17 cellular contexts compared by ENCODE assay signal in the genomic region with DNA sequence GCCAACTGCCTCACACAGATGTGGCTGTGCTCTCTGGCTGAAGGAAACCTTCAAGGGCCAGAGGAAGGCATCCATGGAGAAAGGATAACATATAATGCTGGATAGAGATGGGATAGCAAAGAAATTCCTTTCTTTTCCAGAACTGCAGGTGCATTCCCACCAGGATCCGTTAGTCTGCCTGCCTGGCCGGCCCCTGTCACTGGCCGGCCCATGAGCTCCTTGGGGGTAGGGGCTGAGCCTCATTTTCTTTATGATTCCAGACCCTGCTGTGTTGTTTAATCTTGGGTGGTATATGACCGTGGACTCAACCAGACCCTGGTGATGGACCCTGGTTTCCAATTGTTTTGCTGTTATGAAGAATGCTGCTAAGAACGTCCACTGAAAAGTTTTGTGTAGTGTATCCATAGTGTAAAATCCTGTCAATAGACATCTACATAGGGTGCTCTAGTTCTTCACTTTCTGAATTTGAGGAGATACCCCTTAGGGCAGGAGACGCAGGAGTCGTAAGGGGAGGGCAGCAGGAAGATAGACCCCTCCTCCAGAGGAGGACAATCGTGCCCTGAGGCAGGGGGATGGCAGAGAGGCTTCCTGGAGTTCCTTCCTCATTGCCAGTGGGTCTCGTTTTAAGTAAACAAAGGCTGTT.
A peak's percentile ranks its signal among the peaks of the same experiment; 100 is the strongest.
DNase-seq lines count a peak whose midpoint lies in the region; ATAC-seq, FAIRE-seq and TF ChIP-seq lines count a peak whose summit lies in the region.
"Had no signal": no experiment of that assay in that cellular context is flagged by ENCODE, and none has a peak within 500 bp of the region (broad histone marks: within the 10 kb centered on the region; RNA-seq: fewer than 3 reads in every experiment).

No MANE protein-coding gene starts in this region.

- H3K4me3 Mint-ChIP-seq in astrocyte (ENCODE audit: unreplicated experiment) (no peak overlapping the region), mesothelial cell of epicardium (no peak overlapping the region)
- H3K4me3 Mint-ChIP-seq: activated naive CD4-positive, alpha-beta T cell treated with anti-CD3 and anti-CD28 coated beads, Interleukin-2, amount 10 ng/mL, durations not matched to agents 7 days and 5 days; CD4-positive, CD25-positive, alpha-beta regulatory T cell; T-helper 17 cell had no signal

- peak overlapping the region; percentile 94 for H2AFZ ChIP-seq in astrocyte (ENCODE audit: low read depth, low read length)

- H3K9ac ChIP-seq in astrocyte (ENCODE audit: low read length) = no peak overlapping the region

- H3K27me3 ChIP-seq in heart right ventricle = peaks cover 0 to 2% (median 0%) of the 10 kb centered on the region in 7 donors
- H3K27me3 ChIP-seq in astrocyte (ENCODE audit: insufficient read depth, low read length) = peaks cover 15% of the 10 kb centered on the region
- no peaks in the 10 kb centered on the region for H3K27me3 ChIP-seq in tibial artery
- H3K27me3 ChIP-seq in tibial nerve = no peaks in the 10 kb centered on the region
- H3K27me3 ChIP-seq: body of pancreas had no signal

- no peaks in the 10 kb centered on the region for H3K36me3 Mint-ChIP-seq in astrocyte (ENCODE audit: low read depth, unreplicated experiment)
- no peaks in the 10 kb centered on the region for H3K36me3 Mint-ChIP-seq in mesothelial cell of epicardium
- H3K36me3 Mint-ChIP-seq: activated naive CD4-positive, alpha-beta T cell treated with anti-CD3 and anti-CD28 coated beads, Interleukin-2, amount 10 ng/mL, durations not matched to agents 7 days and 5 days; CD4-positive, CD25-positive, alpha-beta regulatory T cell had no signal

- no peaks in the 10 kb centered on the region for H4K20me1 ChIP-seq in astrocyte (ENCODE audit: insufficient read depth, low read length)

- peaks cover 11% of the 10 kb centered on the region for H3K9me3 Mint-ChIP-seq in astrocyte (ENCODE audit: unreplicated experiment)
- H3K9me3 Mint-ChIP-seq in mesothelial cell of epicardium = peaks cover 8% of the 10 kb centered on the region
- H3K9me3 Mint-ChIP-seq: dendritic cell treated with granulocyte-macrophage colony-stimulating factor and Interleukin-4, amounts not matched to agents 40 ng/mL and 50 ng/mL, for 4 days had no signal

- WGBS in heart right ventricle, 2 donors = 57 to 68% methylated on average over 9 of the region's 9 CpGs
- 49 to 62% methylated on average over 9 of the region's 9 CpGs for WGBS in tibial nerve, 2 donors

- no peak for FAIRE-seq in astrocyte (lab: Jason Lieb, UNC)
- FAIRE-seq: A204.1, urothelium cell line had no signal

- intact Hi-C loops in heart right ventricle (cut with DNase I) (loop anchor here in 7 of 10 donors (5.0 to 10.0 kb wide), 14 partner anchors 74 to 752 kb away; a partner anchor contains a TSS), Right ventricle myocardium inferior (cut with DNase I) (loop anchor here (2.0 to 10.0 kb wide), 4 partner anchors 74 to 732 kb away; no protein-coding TSS in a partner anchor), tibial artery (cut with DNase I; ENCODE audit: low total_unique reads) (loop anchor here (5.0 to 10.0 kb wide), 2 partner anchors 92 to 739 kb away; a partner anchor contains a TSS)

- H3K36me3 ChIP-seq in heart right ventricle (no peaks in the 10 kb centered on the region), astrocyte (ENCODE audit: insufficient read depth, low read length) (no peaks in the 10 kb centered on the region), tibial artery (no peaks in the 10 kb centered on the region), tibial nerve (no peaks in the 10 kb centered on the region)

- H3K9me3 ChIP-seq in heart right ventricle = peaks cover 0 to 8% (median 0%) of the 10 kb centered on the region in 11 donors
- no peaks in the 10 kb centered on the region for H3K9me3 ChIP-seq in astrocyte (ENCODE audit: insufficient read depth, low read depth, low read length)
- no peaks in the 10 kb centered on the region for H3K9me3 ChIP-seq in tibial artery
- peaks cover 0 to 19% (median 0%) of the 10 kb centered on the region in 4 donors for H3K9me3 ChIP-seq in tibial nerve
- H3K9me3 ChIP-seq: body of pancreas had no signal

- TF ChIP-seq EP300 in tibial nerve (IDR thresholded peaks at IDR 0.05) = no peak

- peak overlapping the region in 9 of 10 donors; percentile 76 to 91 (median 87) for H3K27ac ChIP-seq in heart right ventricle
- no peak overlapping the region for H3K27ac ChIP-seq in astrocyte (ENCODE audit: low read depth, low read length)
- peak overlapping the region; percentile 86 to 89 for H3K27ac ChIP-seq in tibial artery
- H3K27ac ChIP-seq in tibial nerve = peak overlapping the region in 1 of 4 donors; percentile 75
- H3K27ac ChIP-seq: body of pancreas had no signal

- no peak for TF ChIP-seq POLR2A in tibial nerve (IDR thresholded peaks at IDR 0.05)

- H3K27ac Mint-ChIP-seq in astrocyte (ENCODE audit: unreplicated experiment) (no peak overlapping the region), mesothelial cell of epicardium (peak overlapping the region; percentile 72)
- H3K27ac Mint-ChIP-seq: activated naive CD4-positive, alpha-beta T cell treated with anti-CD3 and anti-CD28 coated beads, Interleukin-2, amount 10 ng/mL, durations not matched to agents 7 days and 5 days; CD4-positive, CD25-positive, alpha-beta regulatory T cell; dendritic cell treated with granulocyte-macrophage colony-stimulating factor and Interleukin-4, amounts not matched to agents 40 ng/mL and 50 ng/mL, for 4 days; T-helper 17 cell had no signal

- H3K4me3 ChIP-seq in heart right ventricle (peak overlapping the region in 4 of 10 donors; percentile 20 to 47 (median 44)), astrocyte (ENCODE audit: insufficient read depth, low read depth, low read length) (no peak overlapping the region), tibial artery (peak overlapping the region in 1 of 2 donors; percentile 57), tibial nerve (peak overlapping the region in 1 of 4 donors; percentile 30)
- H3K4me3 ChIP-seq: body of pancreas had no signal

- no peaks in the 10 kb centered on the region for H3K79me2 ChIP-seq in astrocyte (ENCODE audit: insufficient read depth, low read length)

- H3K4me1 Mint-ChIP-seq in astrocyte (ENCODE audit: low read depth, unreplicated experiment) (no peaks in the 10 kb centered on the region), mesothelial cell of epicardium (peaks cover 20% of the 10 kb centered on the region)

- H3K4me2 ChIP-seq in astrocyte (ENCODE audit: low read length) = peak overlapping the region; percentile 80

- peaks cover 0 to 25% (median 13%) of the 10 kb centered on the region in 9 donors for H3K4me1 ChIP-seq in heart right ventricle
- H3K4me1 ChIP-seq in astrocyte (ENCODE audit: insufficient read depth, low read length) = peaks cover 9% of the 10 kb centered on the region
- H3K4me1 ChIP-seq in tibial artery = peaks cover 0 to 18% (median 15%) of the 10 kb centered on the region in 4 donors
- peaks cover 0 to 6% (median 0%) of the 10 kb centered on the region in 4 donors for H3K4me1 ChIP-seq in tibial nerve
- H3K4me1 ChIP-seq: body of pancreas had no signal

- DNase-seq in heart right ventricle (no peak), Right ventricle myocardium inferior (ENCODE audit: missing footprints) (no peak), astrocyte (ENCODE audit: low read depth) (no peak), mesothelial cell of epicardium (ENCODE audit: low spot score in 2 of 2, unreplicated experiment in 2 of 2) (no peak), tibial artery (no peak), tibial nerve (ENCODE audit: low spot score in 2 of 2) (no peak), NCI-H1930 (lab: John Stamatoyannopoulos, UW) (no peak)
- no peak for DNase-seq in activated CD4-positive, alpha-beta T cell treated with anti-CD3 and anti-CD28 coated beads, Interleukin-2, amount 50 U/mL, for 4 hours
- DNase-seq: activated CD8-positive, alpha-beta memory T cell treated with anti-CD3 and anti-CD28 coated beads, Interleukin-2, amount 50 U/mL, for 4 hours; stimulated activated naive CD4-positive, alpha-beta T cell; T-helper 17 cell had no signal

- no peak for ATAC-seq in heart right ventricle
- no peak for ATAC-seq in Right ventricle myocardium inferior

- peaks cover 6% of the 10 kb centered on the region for H3K27me3 Mint-ChIP-seq in astrocyte (ENCODE audit: low read depth, unreplicated experiment)
- H3K27me3 Mint-ChIP-seq in mesothelial cell of epicardium (ENCODE audit: low read depth) = no peaks in the 10 kb centered on the region
- H3K27me3 Mint-ChIP-seq: activated naive CD4-positive, alpha-beta T cell treated with anti-CD3 and anti-CD28 coated beads, Interleukin-2, amount 10 ng/mL, durations not matched to agents 7 days and 5 days; dendritic cell treated with granulocyte-macrophage colony-stimulating factor and Interleukin-4, amounts not matched to agents 40 ng/mL and 50 ng/mL, for 4 days had no signal

- TF ChIP-seq CTCF in heart right ventricle (IDR thresholded peaks at IDR 0.05) (no peak), astrocyte (IDR thresholded peaks at IDR 0.05; ENCODE audit: insufficient read depth, low read depth, low read length) (no peak), mesothelial cell of epicardium (IDR thresholded peaks at IDR 0.05; ENCODE audit: unreplicated experiment) (no peak), tibial artery (IDR thresholded peaks at IDR 0.05) (no peak), tibial nerve (IDR thresholded peaks at IDR 0.05) (no peak)
